In the genomic region with DNA sequence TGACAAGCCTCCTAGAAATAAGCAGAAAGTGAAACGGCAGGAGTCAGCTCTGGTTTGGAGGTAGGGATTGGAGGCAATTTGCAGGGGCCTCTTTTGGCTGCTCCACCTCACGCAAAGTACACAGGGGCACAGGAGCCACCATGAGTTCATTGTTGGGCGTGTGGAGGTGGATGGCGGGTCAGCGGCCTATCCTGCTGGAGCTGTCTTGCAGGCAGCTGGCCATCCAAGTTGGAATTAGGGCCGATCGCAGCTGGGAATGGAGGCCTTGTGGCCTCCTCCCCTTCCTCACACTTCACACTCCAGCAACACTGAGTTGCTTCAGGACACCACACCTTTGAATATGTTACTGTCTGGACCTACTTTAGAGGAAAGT, we compare ENCODE assay signal across 30 cellular contexts.
"Had no signal": no experiment of that assay in that cellular context is flagged by ENCODE, and none has a peak within 500 bp of the region (broad histone marks: within the 10 kb centered on the region; RNA-seq: fewer than 3 reads in every experiment).

No MANE protein-coding gene starts in this region.

- H3K9me3 ChIP-seq: adrenal gland, ascending aorta had no signal

- H3K36me3 ChIP-seq: adrenal gland, ascending aorta, cardiac muscle cell had no signal

- ATAC-seq: activated CD8-positive, alpha-beta T cell treated with anti-CD3 and anti-CD28 coated beads for 36 hours; activated naive CD4-positive, alpha-beta T cell treated with anti-CD3 and anti-CD28 coated beads, Interleukin-2, amount 50 U/mL, for 72 hours; activated T-cell treated with anti-CD3 and anti-CD28 coated beads, Interleukin-2, amount 50 U/mL, for 72 hours; activated T-helper 17 cell treated with anti-CD3 and anti-CD28 coated beads, Interleukin-2, amount 50 U/mL, for 72 hours had no signal

- H3K4me3 ChIP-seq: adrenal gland, ascending aorta, cardiac muscle cell had no signal

- H3K4me1 ChIP-seq: adrenal gland, ascending aorta had no signal

- DNase-seq: activated B cell treated with CpG ODN at 0.5 μM for 24 hours; activated CD4-positive, alpha-beta memory T cell treated with anti-CD3 and anti-CD28 coated beads for 36 hours; activated CD4-positive, alpha-beta T cell treated with anti-CD3 and anti-CD28 coated beads for 4 hours; activated CD4-positive, alpha-beta T cell treated with anti-CD3 and anti-CD28 coated beads, Interleukin-2, amount 10 ng/mL, durations not matched to agents 24 days and 14 days; activated CD4-positive, alpha-beta T cell treated with anti-CD3 and anti-CD28 coated beads, Interleukin-2, amount 50 U/mL, for 1 hour; activated CD4-positive, alpha-beta T cell treated with anti-CD3 and anti-CD28 coated beads, Interleukin-2, amount 50 U/mL, for 4 hours; activated CD4-positive, CD25-positive, alpha-beta regulatory T cell treated with anti-CD3 and anti-CD28 coated beads, Interleukin-2, amount 50 U/mL, for 72 hours; activated CD8-positive, alpha-beta memory T cell treated with anti-CD3 and anti-CD28 coated beads, Interleukin-2, amount 50 U/mL, for 4 hours; activated CD8-positive, alpha-beta T cell treated with anti-CD3 and anti-CD28 coated beads for 36 hours; activated gamma-delta T cell treated with Interleukin-2 at 50 U/mL for 16 hours; activated naive CD4-positive, alpha-beta T cell; activated naive CD4-positive, alpha-beta T cell treated with anti-CD3 and anti-CD28 coated beads for 36 hours; activated naive CD4-positive, alpha-beta T cell treated with anti-CD3 and anti-CD28 coated beads, Interleukin-2, amount 50 U/mL, for 16 hours; activated naive CD8-positive, alpha-beta T cell treated with anti-CD3 and anti-CD28 coated beads for 36 hours; activated T-cell treated with anti-CD3 and anti-CD28 coated beads for 4 hours; activated T-cell treated with anti-CD3 and anti-CD28 coated beads, Interleukin-2, amount 50 U/mL, for 1 hour; activated T-cell treated with anti-CD3 and anti-CD28 coated beads, Interleukin-2, amount 50 U/mL, for 4 hours; activated T-cell treated with anti-CD3 and anti-CD28 coated beads, Interleukin-2, amount 50 U/mL, for 72 hours; adrenal gland; amniotic stem cell; caudate nucleus; cerebellar nuclear complex; T-helper 1 cell; T-helper 2 cell; T-helper 9 cell had no signal

- H3K27me3 ChIP-seq: adrenal gland, ascending aorta, cardiac muscle cell had no signal

- H3K27ac ChIP-seq: adrenal gland, ascending aorta, cardiac muscle cell, VCaP had no signal
